In genomic region chr1:38208720-38209632, GRCh38 we compare ENCODE assay signal across 18 cellular contexts.
DNase-seq lines count a peak whose midpoint lies in the region; ATAC-seq and TF ChIP-seq lines count a peak whose summit lies in the region.
"Had no signal": no experiment of that assay in that cellular context is flagged by ENCODE, and none has a peak within 500 bp of the region (broad histone marks: within the 10 kb centered on the region; RNA-seq: fewer than 3 reads in every experiment).

No MANE protein-coding gene starts in this region.

- TF ChIP-seq EP300 in upper lobe of left lung (IDR thresholded peaks at IDR 0.05) (no peak), stomach (IDR thresholded peaks at IDR 0.05) (no peak)

- TF ChIP-seq POLR2A in upper lobe of left lung (IDR thresholded peaks at IDR 0.05) (no peak), stomach (IDR thresholded peaks at IDR 0.05) (no peak)

- no peak for DNase-seq in GM06990 (ENCODE audit: extremely low read depth, insufficient read length)
- DNase-seq in GM13977 (ENCODE audit: low spot score): peak; percentile 58
- DNase-seq in NCI-H69 (lab: John Stamatoyannopoulos, UW): peak; percentile 87
- DNase-seq in germinal center (ENCODE audit: low spot score): peak; percentile 60
- no peak for DNase-seq in upper lobe of left lung
- DNase-seq in stomach: no peak
- no peak for DNase-seq in activated CD4-positive, alpha-beta T cell treated with anti-CD3 and anti-CD28 coated beads, Interleukin-2, amount 50 U/mL, for 48 hours
- DNase-seq: activated CD8-positive, alpha-beta memory T cell treated with anti-CD3 and anti-CD28 coated beads, Interleukin-2, amount 10 ng/mL, durations not matched to agents 7 days and 5 days; activated naive CD8-positive, alpha-beta T cell treated with anti-CD3 and anti-CD28 coated beads, Interleukin-2, amount 10 ng/mL, durations not matched to agents 7 days and 5 days; AML-193; COR-L47; effector memory CD8-positive, alpha-beta T cell; glutamatergic neuron; HCEC 1CT; naive B cell; retina; spleen; SW 1271 had no signal

- no peak for ATAC-seq in upper lobe of left lung (ENCODE audit: low FRiP score in 2 of 2)
- ATAC-seq: activated CD8-positive, alpha-beta memory T cell treated with anti-CD3 and anti-CD28 coated beads, Interleukin-2, amount 10 ng/mL, durations not matched to agents 7 days and 5 days; effector memory CD8-positive, alpha-beta T cell had no signal

- intact Hi-C loops in stomach (cut with DNase I; ENCODE audit: low total_unique reads): no loop called here

- H3K9me3 ChIP-seq in upper lobe of left lung (no peaks in the 10 kb centered on the region), stomach (no peaks in the 10 kb centered on the region)
- H3K9me3 ChIP-seq: spleen had no signal

- H3K27me3 ChIP-seq in GM06990 (replicated peaks; ENCODE audit: control insufficient read depth, insufficient read depth, low read length): no peaks in the 10 kb centered on the region
- H3K27me3 ChIP-seq in upper lobe of left lung: no peaks in the 10 kb centered on the region
- H3K27me3 ChIP-seq in stomach: peaks cover 0 to 20% (median 0%) of the 10 kb centered on the region in 3 donors

- H3K4me3 ChIP-seq in GM06990 (replicated peaks; ENCODE audit: low read depth, low read length) (no peak overlapping the region), upper lobe of left lung (no peak overlapping the region), stomach (no peak overlapping the region)
- H3K4me3 ChIP-seq: spleen had no signal

- no peaks in the 10 kb centered on the region for H3K36me3 ChIP-seq in GM06990 (ENCODE audit: control insufficient read depth, insufficient read depth, low read length)
- no peaks in the 10 kb centered on the region for H3K36me3 ChIP-seq in upper lobe of left lung
- no peaks in the 10 kb centered on the region for H3K36me3 ChIP-seq in stomach
- H3K36me3 ChIP-seq: spleen had no signal

- H3K4me1 ChIP-seq in upper lobe of left lung (peaks cover 0 to 7% (median 3%) of the 10 kb centered on the region in 4 donors), stomach (peaks cover 0 to 4% (median 0%) of the 10 kb centered on the region in 4 donors)

- in situ Hi-C loops in GM13977 (cut with MboI; ENCODE audit: low pct_unique_long_range_greater_than_20kb, low sequenced_read_pairs, unreplicated experiment): no loop called here

- H3K27ac ChIP-seq in upper lobe of left lung (no peak overlapping the region), stomach (no peak overlapping the region)
- H3K27ac ChIP-seq: spleen had no signal

- 84 to 87% methylated on average over 8 to 9 of the region's 9 CpGs for WGBS in upper lobe of left lung, 2 donors
- 83 to 92% (median 83%) methylated on average over 8 to 9 of the region's 9 CpGs for WGBS in stomach, 5 donors

- TF ChIP-seq CTCF in GM06990 (IDR thresholded peaks at IDR 0.05; ENCODE audit: insufficient read depth, low read length, poor library complexity, severe bottlenecking): peak; percentile 35
- peak; percentile 7 for TF ChIP-seq CTCF in GM13977 (IDR thresholded peaks at IDR 0.05; ENCODE audit: extremely low read depth, insufficient read depth, missing control alignments)
- no peak for TF ChIP-seq CTCF in upper lobe of left lung (IDR thresholded peaks at IDR 0.05)
- TF ChIP-seq CTCF in stomach (IDR thresholded peaks at IDR 0.05): no peak

Comparison
In these comparisons a context has a peak if more than half of its experiments do, and no peak if none do; other contexts are left out.
1. DNase-seq: peak in GM13977 (single experiment), NCI-H69 (single experiment) and germinal center (single experiment); none in GM06990 (single experiment), upper lobe of left lung (0 of 2), stomach (single experiment) and activated CD4-positive, alpha-beta T cell treated with anti-CD3 and anti-CD28 coated beads, Interleukin-2, amount 50 U/mL, for 48 hours (0 of 2).
2. CTCF ChIP-seq: peak in GM06990 (single experiment) and GM13977 (single experiment); none in upper lobe of left lung (0 of 6) and stomach (0 of 7).